Comparison of ENCODE assay signal across 15 cellular contexts in genomic region chr11:66160709-66161108, GRCh38.
DNase-seq lines count a peak whose midpoint lies in the region; ATAC-seq and TF ChIP-seq lines count a peak whose summit lies in the region.
"Had no signal": no experiment of that assay in that cellular context is flagged by ENCODE, and none has a peak within 500 bp of the region (broad histone marks: within the 10 kb centered on the region; RNA-seq: fewer than 3 reads in every experiment).

No MANE protein-coding gene starts in this region.

- H3K36me3 Mint-ChIP-seq in activated CD4-positive, alpha-beta memory T cell treated with anti-CD3 and anti-CD28 coated beads for 36 hours = no peaks in the 10 kb centered on the region
- H3K36me3 Mint-ChIP-seq in activated CD4-positive, alpha-beta memory T cell treated with anti-CD3 and anti-CD28 coated beads, Interleukin-2, amount 10 ng/mL, durations not matched to agents 7 days and 5 days (ENCODE audit: low read depth) = no peaks in the 10 kb centered on the region
- H3K36me3 Mint-ChIP-seq in Caco-2 (ENCODE audit: insufficient read depth, unreplicated experiment) = peaks cover 31% of the 10 kb centered on the region
- H3K36me3 Mint-ChIP-seq in T-cell = peaks cover 13% of the 10 kb centered on the region
- peaks cover 0 to 18% (median under 1%) of the 10 kb centered on the region in 3 donors for H3K36me3 Mint-ChIP-seq in naive thymus-derived CD8-positive, alpha-beta T cell

- no peak for DNase-seq in activated CD4-positive, alpha-beta memory T cell treated with anti-CD3 and anti-CD28 coated beads for 36 hours
- no peak for DNase-seq in activated CD4-positive, alpha-beta memory T cell treated with anti-CD3 and anti-CD28 coated beads, Interleukin-2, amount 10 ng/mL, durations not matched to agents 7 days and 5 days
- no peak for DNase-seq in Caco-2
- DNase-seq in T-cell = no peak
- DNase-seq in naive thymus-derived CD8-positive, alpha-beta T cell = no peak
- no peak for DNase-seq in stimulated activated CD4-positive, alpha-beta T cell treated with anti-CD3 and anti-CD28 coated beads, Interleukin-12 subunit alpha, Interleukin-12 subunit beta, amount 100 ng/mL, for 4 hours
- DNase-seq: NCI-H1436 treated with DMSO at 0.1 percent for 48 hours, NCI-H2029, NCI-H345, NCI-H526, Peyer's patch had no signal

- peaks cover 53% of the 10 kb centered on the region for H3K4me1 Mint-ChIP-seq in activated CD4-positive, alpha-beta memory T cell treated with anti-CD3 and anti-CD28 coated beads for 36 hours (ENCODE audit: low read depth)
- H3K4me1 Mint-ChIP-seq in activated CD4-positive, alpha-beta memory T cell treated with anti-CD3 and anti-CD28 coated beads, Interleukin-2, amount 10 ng/mL, durations not matched to agents 7 days and 5 days = peaks cover 19% of the 10 kb centered on the region
- H3K4me1 Mint-ChIP-seq in Caco-2 (ENCODE audit: low read depth, unreplicated experiment) (peaks cover 27% of the 10 kb centered on the region), T-cell (peaks cover 71 to 78% (median 76%) of the 10 kb centered on the region in 3 donors)
- peaks cover 25 to 76% (median 71%) of the 10 kb centered on the region in 4 donors for H3K4me1 Mint-ChIP-seq in naive thymus-derived CD8-positive, alpha-beta T cell

- intact Hi-C loops in activated CD4-positive, alpha-beta memory T cell treated with anti-CD3 and anti-CD28 coated beads for 36 hours (cut with micrococcal nuclease) = no loop called here
- intact Hi-C loops in Caco-2 (cut with micrococcal nuclease; ENCODE audit: unreplicated experiment) = no loop called here

- H3K9me3 ChIP-seq in Caco-2 = no peaks in the 10 kb centered on the region
- H3K9me3 ChIP-seq: Peyer's patch, SJSA1 had no signal

- H3K27ac Mint-ChIP-seq in activated CD4-positive, alpha-beta memory T cell treated with anti-CD3 and anti-CD28 coated beads for 36 hours = peak overlapping the region; percentile 38
- H3K27ac Mint-ChIP-seq in activated CD4-positive, alpha-beta memory T cell treated with anti-CD3 and anti-CD28 coated beads, Interleukin-2, amount 10 ng/mL, durations not matched to agents 7 days and 5 days = no peak overlapping the region
- H3K27ac Mint-ChIP-seq in Caco-2 (ENCODE audit: unreplicated experiment) (peak overlapping the region; percentile 91), T-cell (peak overlapping the region; percentile 48 to 66)
- peak overlapping the region in 9 of 10 donors; percentile 17 to 81 (median 38) for H3K27ac Mint-ChIP-seq in naive thymus-derived CD8-positive, alpha-beta T cell

- no peak for TF ChIP-seq CTCF in Caco-2 (IDR thresholded peaks at IDR 0.05; ENCODE audit: insufficient read depth in 1 of 2, low read depth in 1 of 2, low read length in 1 of 2, severe bottlenecking in 1 of 2, unreplicated experiment in 1 of 2)

- POLR2A ChIA-PET in activated CD4-positive, alpha-beta memory T cell treated with anti-CD3 and anti-CD28 coated beads for 36 hours (lab: Charles Lee) = no interaction called here
- POLR2A ChIA-PET in activated CD4-positive, alpha-beta memory T cell treated with anti-CD3 and anti-CD28 coated beads, Interleukin-2, amount 10 ng/mL, durations not matched to agents 7 days and 5 days (lab: Charles Lee) = no interaction called here
- POLR2A ChIA-PET in Caco-2 (lab: Charles Lee) = no interaction called here
- POLR2A ChIA-PET in T-cell (lab: Charles Lee) = interaction anchor here in 1 of 2 donors (0.6 kb wide), 1 partner anchor 42 kb away, joined by 4 read pairs; no protein-coding TSS in a partner anchor
- POLR2A ChIA-PET in naive thymus-derived CD8-positive, alpha-beta T cell (lab: Charles Lee) = interaction anchor here (1.4 kb wide), 1 partner anchor 41 kb away, joined by 3 read pairs; no protein-coding TSS in a partner anchor

- H3K4me1 ChIP-seq in Caco-2 = peaks cover 44% of the 10 kb centered on the region
- H3K4me1 ChIP-seq: Peyer's patch had no signal

- no peaks in the 10 kb centered on the region for H3K36me3 ChIP-seq in Caco-2 (ENCODE audit: control insufficient read depth, insufficient read depth, low read length)
- H3K36me3 ChIP-seq: Peyer's patch, SJSA1 had no signal

- no TSS peak for BruUV-seq in Caco-2 (replicated peaks; lab: Mats Ljungman, UMichigan)

- H3K27me3 ChIP-seq in Caco-2 (replicated peaks; ENCODE audit: control insufficient read depth, insufficient read depth, low read length) = no peaks in the 10 kb centered on the region
- H3K27me3 ChIP-seq: Peyer's patch, SJSA1 had no signal

- no peak overlapping the region for H3K4me3 Mint-ChIP-seq in activated CD4-positive, alpha-beta memory T cell treated with anti-CD3 and anti-CD28 coated beads for 36 hours
- no peak overlapping the region for H3K4me3 Mint-ChIP-seq in activated CD4-positive, alpha-beta memory T cell treated with anti-CD3 and anti-CD28 coated beads, Interleukin-2, amount 10 ng/mL, durations not matched to agents 7 days and 5 days
- H3K4me3 Mint-ChIP-seq in Caco-2 (ENCODE audit: unreplicated experiment) (no peak overlapping the region), T-cell (no peak overlapping the region)
- H3K4me3 Mint-ChIP-seq in naive thymus-derived CD8-positive, alpha-beta T cell = peak overlapping the region in 1 of 10 donors; percentile 30

- H3K27me3 Mint-ChIP-seq in activated CD4-positive, alpha-beta memory T cell treated with anti-CD3 and anti-CD28 coated beads for 36 hours = no peaks in the 10 kb centered on the region
- H3K27me3 Mint-ChIP-seq in activated CD4-positive, alpha-beta memory T cell treated with anti-CD3 and anti-CD28 coated beads, Interleukin-2, amount 10 ng/mL, durations not matched to agents 7 days and 5 days = no peaks in the 10 kb centered on the region
- H3K27me3 Mint-ChIP-seq in Caco-2 (ENCODE audit: insufficient read depth, unreplicated experiment) (no peaks in the 10 kb centered on the region), T-cell (no peaks in the 10 kb centered on the region)
- H3K27me3 Mint-ChIP-seq in naive thymus-derived CD8-positive, alpha-beta T cell = no peaks in the 10 kb centered on the region

- no peaks in the 10 kb centered on the region for H3K9me3 Mint-ChIP-seq in activated CD4-positive, alpha-beta memory T cell treated with anti-CD3 and anti-CD28 coated beads for 36 hours
- no peaks in the 10 kb centered on the region for H3K9me3 Mint-ChIP-seq in activated CD4-positive, alpha-beta memory T cell treated with anti-CD3 and anti-CD28 coated beads, Interleukin-2, amount 10 ng/mL, durations not matched to agents 7 days and 5 days
- H3K9me3 Mint-ChIP-seq in Caco-2 (ENCODE audit: unreplicated experiment) (no peaks in the 10 kb centered on the region), T-cell (no peaks in the 10 kb centered on the region)
- no peaks in the 10 kb centered on the region for H3K9me3 Mint-ChIP-seq in naive thymus-derived CD8-positive, alpha-beta T cell

- ATAC-seq in T-cell (replicated peaks in 1 of 4) (no peak), GM21390 (IDR thresholded peaks at IDR 0.05; ENCODE audit: unreplicated experiment) (no peak)
- ATAC-seq in naive thymus-derived CD8-positive, alpha-beta T cell = no peak
- ATAC-seq in activated CD4-positive, CD25-positive, alpha-beta regulatory T cell treated with anti-CD3 and anti-CD28 coated beads, Interleukin-2, amount 50 U/mL, for 24 hours = no peak
- ATAC-seq: HepG2 had no signal

- H3K4me3 ChIP-seq in Caco-2 (ENCODE audit: low read depth, low read length) = no peak overlapping the region
- H3K4me3 ChIP-seq: Peyer's patch, SJSA1 had no signal

- CTCF ChIA-PET in activated CD4-positive, alpha-beta memory T cell treated with anti-CD3 and anti-CD28 coated beads for 36 hours (lab: Charles Lee) = interaction anchor here (1.5 kb wide), 1 partner anchor 10 kb away, joined by 4 read pairs; no protein-coding TSS in a partner anchor
- CTCF ChIA-PET in activated CD4-positive, alpha-beta memory T cell treated with anti-CD3 and anti-CD28 coated beads, Interleukin-2, amount 10 ng/mL, durations not matched to agents 7 days and 5 days (lab: Charles Lee) = no interaction called here
- CTCF ChIA-PET in Caco-2 (lab: Charles Lee) (interaction anchor here (0.5 kb wide), 1 partner anchor 24 kb away, joined by 4 read pairs; no protein-coding TSS in a partner anchor), T-cell (lab: Charles Lee) (no interaction called here)

Comparison
In these comparisons a context has a peak if more than half of its experiments do, and no peak if none do; other contexts are left out.
1. CTCF ChIA-PET loops: an anchor here in activated CD4-positive, alpha-beta memory T cell treated with anti-CD3 and anti-CD28 coated beads for 36 hours (1.5 kb wide) and Caco-2 (0.5 kb wide); none called in activated CD4-positive, alpha-beta memory T cell treated with anti-CD3 and anti-CD28 coated beads, Interleukin-2, amount 10 ng/mL, durations not matched to agents 7 days and 5 days and T-cell.